In genomic region chr7:156282816-156283215, GRCh38 we compare ENCODE assay signal across 1 cellular context.
TF ChIP-seq lines count a peak whose summit lies in the region.

No MANE protein-coding gene starts in this region.

TF ChIP-seq in GM12878, 131 proteins besides CTCF, POLR2A, EP300 and RAD21 (continued from another document):
- TF ChIP-seq ZBTB11 (CRISPR knock-in tag; IDR thresholded peaks at IDR 0.05): no peak
